9 cellular contexts compared by ENCODE assay signal in genomic region chr5:115820846-115821245, GRCh38.
"Had no signal": no experiment of that assay in that cellular context is flagged by ENCODE, and none has a peak within 500 bp of the region (broad histone marks: within the 10 kb centered on the region; RNA-seq: fewer than 3 reads in every experiment).

No MANE protein-coding gene starts in this region.

- ATAC-seq: GM23338, HCT116 had no signal

- H3K27ac ChIP-seq: GM23248 had no signal

- H3K4me1 Mint-ChIP-seq: H9 had no signal

- H2AFZ ChIP-seq: GM23248 had no signal

- H3K4me3 Mint-ChIP-seq: GM23338, H9, HFFc6 had no signal

- H3K4me2 ChIP-seq: GM23338 had no signal

- H3K36me3 ChIP-seq: HAP-1 had no signal

- H3K9me3 Mint-ChIP-seq: HFFc6 had no signal

- DNase-seq: GM23248, GOT3, H7, H9, HCEC 1CT, HFFc6 had no signal

- H3K9me3 ChIP-seq: HAP-1 had no signal

- H3K27ac Mint-ChIP-seq: GM23338, H9, HFFc6 had no signal

- H3K4me3 ChIP-seq: GM23248, GM23338, HAP-1 had no signal

- H3K9ac ChIP-seq: GM23248 had no signal
